Comparison of ENCODE assay signal across 8 cellular contexts in the genomic region with DNA sequence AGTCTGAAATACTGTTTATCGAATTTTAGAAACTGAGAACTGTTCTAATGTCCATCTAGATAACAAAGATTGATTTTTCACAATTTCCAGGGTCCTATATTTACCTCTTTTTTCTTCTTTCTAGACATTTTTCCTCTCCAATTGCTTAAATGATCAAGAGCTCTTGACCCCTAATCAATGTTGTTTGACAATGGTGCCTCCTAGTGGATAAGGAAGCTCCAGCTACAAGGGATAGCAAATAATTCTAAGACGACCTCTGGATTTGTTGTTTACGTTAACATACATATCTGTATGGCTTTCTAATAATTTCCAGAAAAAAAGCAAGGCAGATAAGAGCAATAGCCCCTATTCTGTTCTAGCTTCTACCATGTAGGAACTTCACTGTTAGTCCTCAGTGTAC.
DNase-seq lines count a peak whose midpoint lies in the region; ATAC-seq and TF ChIP-seq lines count a peak whose summit lies in the region.
"Had no signal": no experiment of that assay in that cellular context is flagged by ENCODE, and none has a peak within 500 bp of the region (broad histone marks: within the 10 kb centered on the region; RNA-seq: fewer than 3 reads in every experiment).

No MANE protein-coding gene starts in this region.

- no peaks in the 10 kb centered on the region for H3K79me2 ChIP-seq in Loucy (ENCODE audit: insufficient read depth, low read length)

- H3K4me3 ChIP-seq in GM06990 (replicated peaks; ENCODE audit: low read depth, low read length) (no peak overlapping the region), Loucy (ENCODE audit: low read length, poor library complexity, severe bottlenecking) (no peak overlapping the region)

- TF ChIP-seq CTCF in GM06990 (IDR thresholded peaks at IDR 0.05; ENCODE audit: insufficient read depth, low read length, poor library complexity, severe bottlenecking) (peak; percentile 75), Loucy (conservative IDR thresholded peaks at IDR 0.05; ENCODE audit: low read length) (peak; percentile 64), nephron progenitor cell (IDR thresholded peaks at IDR 0.05) (peak; percentile 41)

- H3K36me3 Mint-ChIP-seq in nephron progenitor cell (ENCODE audit: low read depth): peaks cover 4% of the 10 kb centered on the region
- no peaks in the 10 kb centered on the region for H3K36me3 Mint-ChIP-seq in stimulated activated effector memory CD8-positive, alpha-beta T cell treated with anti-CD3 and anti-CD28 coated beads, Interleukin-12 subunit alpha, Interleukin-12 subunit beta, amount 100 ng/mL, for 72 hours

- no peaks in the 10 kb centered on the region for H3K4me1 Mint-ChIP-seq in nephron progenitor cell
- peaks cover 24% of the 10 kb centered on the region for H3K4me1 Mint-ChIP-seq in stimulated activated effector memory CD8-positive, alpha-beta T cell treated with anti-CD3 and anti-CD28 coated beads, Interleukin-12 subunit alpha, Interleukin-12 subunit beta, amount 100 ng/mL, for 72 hours

- H3F3A ChIP-seq in Loucy (ENCODE audit: low read depth): no peaks in the 10 kb centered on the region

- H3K27me3 ChIP-seq in GM06990 (replicated peaks; ENCODE audit: control insufficient read depth, insufficient read depth, low read length): no peaks in the 10 kb centered on the region
- H3K27me3 ChIP-seq in Loucy (ENCODE audit: insufficient read depth, low read length, poor library complexity, severe bottlenecking): no peaks in the 10 kb centered on the region

- H2AFZ ChIP-seq in Loucy (ENCODE audit: low read length): no peak overlapping the region

- H3K4me2 ChIP-seq in Loucy (ENCODE audit: low read depth, low read length, poor library complexity, severe bottlenecking): no peak overlapping the region

- no peak overlapping the region for H3K27ac Mint-ChIP-seq in nephron progenitor cell
- no peak overlapping the region for H3K27ac Mint-ChIP-seq in stimulated activated effector memory CD8-positive, alpha-beta T cell treated with anti-CD3 and anti-CD28 coated beads, Interleukin-12 subunit alpha, Interleukin-12 subunit beta, amount 100 ng/mL, for 72 hours

- no peaks in the 10 kb centered on the region for H3K9me2 ChIP-seq in Loucy (replicated peaks; ENCODE audit: low read depth, low read length)

- H3K4me1 ChIP-seq in Loucy (ENCODE audit: insufficient read depth, low read length, poor library complexity, severe bottlenecking): no peaks in the 10 kb centered on the region

- ATAC-seq in HG03342 (IDR thresholded peaks at IDR 0.05; ENCODE audit: unreplicated experiment): no peak
- no peak for ATAC-seq in stimulated activated effector memory CD8-positive, alpha-beta T cell treated with anti-CD3 and anti-CD28 coated beads, Interleukin-12 subunit alpha, Interleukin-12 subunit beta, amount 100 ng/mL, for 72 hours

- peaks cover 5% of the 10 kb centered on the region for H3K9me3 Mint-ChIP-seq in nephron progenitor cell
- H3K9me3 Mint-ChIP-seq in stimulated activated effector memory CD8-positive, alpha-beta T cell treated with anti-CD3 and anti-CD28 coated beads, Interleukin-12 subunit alpha, Interleukin-12 subunit beta, amount 100 ng/mL, for 72 hours: no peaks in the 10 kb centered on the region

- no peaks in the 10 kb centered on the region for H4K20me1 ChIP-seq in Loucy (ENCODE audit: insufficient read depth, low read length, poor library complexity, severe bottlenecking)

- H3K27me3 Mint-ChIP-seq in nephron progenitor cell (ENCODE audit: low read depth, poor library complexity): no peaks in the 10 kb centered on the region

- H3K9ac ChIP-seq in Loucy (ENCODE audit: low read depth, low read length, poor library complexity, severe bottlenecking): no peak overlapping the region

- H3K36me3 ChIP-seq in GM06990 (ENCODE audit: control insufficient read depth, insufficient read depth, low read length) (no peaks in the 10 kb centered on the region), Loucy (ENCODE audit: insufficient read depth, low read length) (no peaks in the 10 kb centered on the region)

- H3K9me3 ChIP-seq in Loucy (ENCODE audit: insufficient read depth, low read depth, low read length): no peaks in the 10 kb centered on the region

- H3K4me3 Mint-ChIP-seq in nephron progenitor cell: no peak overlapping the region
- no peak overlapping the region for H3K4me3 Mint-ChIP-seq in stimulated activated effector memory CD8-positive, alpha-beta T cell treated with anti-CD3 and anti-CD28 coated beads, Interleukin-12 subunit alpha, Interleukin-12 subunit beta, amount 100 ng/mL, for 72 hours

- DNase-seq in GM06990 (ENCODE audit: extremely low read depth, insufficient read length): peak; percentile 3
- peak; percentile 15 for DNase-seq in cerebellar cortex (ENCODE audit: low spot score)
- no peak for DNase-seq in nephron progenitor cell
- DNase-seq in stimulated activated effector memory CD8-positive, alpha-beta T cell treated with anti-CD3 and anti-CD28 coated beads, Interleukin-12 subunit alpha, Interleukin-12 subunit beta, amount 100 ng/mL, for 72 hours (ENCODE audit: low spot score in 2 of 2): no peak
- no peak for DNase-seq in NCI-H2171 treated with DMSO at 0.1 percent for 48 hours (lab: John Stamatoyannopoulos, UW)
- DNase-seq: NCI-H1694 had no signal

Comparison
In these comparisons a context has a peak if more than half of its experiments do, and no peak if none do; other contexts are left out.
1. DNase-seq: peak in GM06990 (single experiment) and cerebellar cortex (single experiment); none in nephron progenitor cell (single experiment), stimulated activated effector memory CD8-positive, alpha-beta T cell treated with anti-CD3 and anti-CD28 coated beads, Interleukin-12 subunit alpha, Interleukin-12 subunit beta, amount 100 ng/mL, for 72 hours (0 of 2) and NCI-H2171 treated with DMSO at 0.1 percent for 48 hours (single experiment).
2. Peak in every context shown above with its lines, with median percentiles within 50 percentile points of each other: CTCF ChIP-seq.